In the genomic region with DNA sequence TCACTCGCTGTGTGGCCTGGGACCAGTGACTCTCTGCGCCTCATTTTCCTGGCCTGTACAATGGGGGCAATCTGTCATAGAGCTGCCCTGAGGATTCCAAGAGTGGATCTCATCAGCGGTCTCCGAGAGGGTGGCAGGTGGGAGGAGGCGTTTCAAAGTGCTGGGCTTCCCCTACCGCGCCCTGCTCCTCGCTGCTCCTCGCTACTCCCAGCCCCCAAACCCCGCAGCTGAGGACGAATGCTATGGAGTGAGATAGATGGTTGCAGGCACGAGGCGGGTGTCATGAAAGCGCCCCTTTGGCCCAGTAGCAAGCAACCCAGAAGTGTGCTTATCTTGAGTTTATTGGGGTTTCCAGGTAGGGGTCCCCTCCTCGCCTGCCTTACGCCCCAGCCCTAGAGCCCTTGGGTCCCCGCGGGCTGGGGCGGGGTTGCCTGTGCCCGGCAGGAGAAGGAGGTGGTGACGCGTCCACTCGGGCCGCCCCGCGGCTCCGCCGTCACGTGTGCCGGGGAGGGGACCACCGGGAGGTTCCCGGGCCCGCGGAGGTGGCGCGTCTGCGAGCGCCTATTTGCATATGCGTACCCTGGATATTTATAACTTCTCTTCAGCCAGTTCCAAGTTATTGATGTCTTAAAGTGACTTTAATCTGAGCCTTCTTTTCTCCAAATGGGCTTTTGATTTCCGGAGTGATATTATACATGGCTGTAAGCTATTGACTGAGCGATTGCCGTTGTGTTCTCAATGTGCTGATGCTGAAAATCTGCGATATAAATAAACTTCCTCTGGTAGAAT, we compare ENCODE assay signal across 10 cellular contexts.
DNase-seq lines count a peak whose midpoint lies in the region; ATAC-seq and TF ChIP-seq lines count a peak whose summit lies in the region.
"Had no signal": no experiment of that assay in that cellular context is flagged by ENCODE, and none has a peak within 500 bp of the region (broad histone marks: within the 10 kb centered on the region; RNA-seq: fewer than 3 reads in every experiment).

No MANE protein-coding gene starts in this region.

- peak overlapping the region; percentile 41 to 59 for H3K4me3 ChIP-seq in ascending aorta
- peak overlapping the region; percentile 6 to 42 (median 38) for H3K4me3 ChIP-seq in sigmoid colon
- no peak overlapping the region for H3K4me3 ChIP-seq in brain microvascular endothelial cell (ENCODE audit: low read depth, low read length)

- intact Hi-C loops in ascending aorta (cut with DNase I) (no loop called here), left ventricle myocardium superior (cut with micrococcal nuclease) (no loop called here), sigmoid colon (cut with DNase I) (loop anchor here (5.0 kb wide), 2 partner anchors 41 to 281 kb away; no protein-coding TSS in a partner anchor)

- 31 to 50% methylated on average over 43 of the region's 43 CpGs for WGBS in sigmoid colon, 2 donors

- H3K9me3 ChIP-seq in ascending aorta (no peaks in the 10 kb centered on the region), sigmoid colon (no peaks in the 10 kb centered on the region)

- no peaks in the 10 kb centered on the region for H3K27me3 ChIP-seq in ascending aorta
- no peaks in the 10 kb centered on the region for H3K27me3 ChIP-seq in sigmoid colon
- H3K27me3 ChIP-seq in brain microvascular endothelial cell (replicated peaks): no peaks in the 10 kb centered on the region

- TF ChIP-seq CTCF in ascending aorta (IDR thresholded peaks at IDR 0.05) (no peak), sigmoid colon (IDR thresholded peaks at IDR 0.05) (no peak), brain microvascular endothelial cell (IDR thresholded peaks at IDR 0.05; ENCODE audit: low read depth, low read length, missing control alignments) (no peak)

- TF ChIP-seq EP300 in sigmoid colon (IDR thresholded peaks at IDR 0.05): no peak

- DNase-seq in DMS53 treated with DMSO at 0.1 percent for 48 hours (lab: John Stamatoyannopoulos, UW; ENCODE audit: unreplicated experiment): peak; percentile 1
- peak in 1 of 2 donors; percentile 70 for DNase-seq in ascending aorta (ENCODE audit: low spot score in 2 of 2)
- DNase-seq in left ventricle myocardium superior: peak; percentile 54
- DNase-seq in sigmoid colon: peak; percentile 83
- no peak for DNase-seq in brain microvascular endothelial cell
- no peak for DNase-seq in NCI-H2196 (lab: John Stamatoyannopoulos, UW; ENCODE audit: unreplicated experiment)
- no peak for DNase-seq in MV-4-11 (lab: John Stamatoyannopoulos, UW)
- DNase-seq: effector memory CD8-positive, alpha-beta T cell; PC-3 had no signal

- in situ Hi-C loops in brain microvascular endothelial cell (cut with HindIII; ENCODE audit: low pct_ligation_motif_present, low sequenced_read_pairs): no loop called here

- H3K4me1 ChIP-seq in ascending aorta: peaks cover 0 to 7% of the 10 kb centered on the region in 2 donors
- H3K4me1 ChIP-seq in sigmoid colon: peaks cover 0 to 19% (median 17%) of the 10 kb centered on the region in 4 donors

- H3K27ac ChIP-seq in ascending aorta (no peak overlapping the region), sigmoid colon (peak overlapping the region; percentile 3 to 61 (median 38)), brain microvascular endothelial cell (no peak overlapping the region)

- peak; percentile 72 for ATAC-seq in left ventricle myocardium superior
- no peak for ATAC-seq in HG03175 (IDR thresholded peaks at IDR 0.05; ENCODE audit: unreplicated experiment)
- ATAC-seq: effector memory CD8-positive, alpha-beta T cell; PC-3 had no signal

- TF ChIP-seq POLR2A in sigmoid colon (IDR thresholded peaks at IDR 0.05): no peak

- no peaks in the 10 kb centered on the region for H3K36me3 ChIP-seq in ascending aorta
- no peaks in the 10 kb centered on the region for H3K36me3 ChIP-seq in sigmoid colon
- no peaks in the 10 kb centered on the region for H3K36me3 ChIP-seq in brain microvascular endothelial cell (replicated peaks)

Comparison
In these comparisons a context has a peak if more than half of its experiments do, and no peak if none do; other contexts are left out.
1. DNase-seq: peak in DMS53 treated with DMSO at 0.1 percent for 48 hours (single experiment), left ventricle myocardium superior (single experiment) and sigmoid colon (single experiment); none in brain microvascular endothelial cell (single experiment), NCI-H2196 (single experiment) and MV-4-11 (single experiment).
2. H3K27ac ChIP-seq: peak in sigmoid colon (4 of 4); none in ascending aorta (0 of 2) and brain microvascular endothelial cell (single experiment).